ENCODE assay signal across 26 cellular contexts in the genomic region with DNA sequence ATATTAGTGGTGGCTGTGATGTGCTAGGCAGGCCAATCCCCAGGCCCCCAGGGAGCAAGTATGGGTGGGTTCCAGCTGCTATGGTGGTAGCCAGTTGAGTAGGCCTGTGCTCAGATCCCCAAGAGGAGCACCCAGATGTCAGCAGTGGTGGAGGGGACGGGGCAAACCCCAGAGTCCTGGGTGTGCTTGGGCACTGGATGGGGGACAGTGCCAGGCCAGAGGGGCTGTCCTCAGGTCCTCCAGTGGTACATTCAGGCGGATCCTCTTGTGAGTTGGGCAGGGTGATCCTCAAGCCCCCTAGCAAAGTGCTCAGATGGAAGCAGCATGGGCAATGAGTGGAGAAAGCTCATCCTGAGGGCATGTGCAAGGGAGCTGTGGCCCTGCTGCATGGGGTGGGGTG. TPM values are rescaled to one million over a fixed set of nuclear protein-coding genes. Genes with fewer than 3 reads are reported as not detected.
"Had no signal": no experiment of that assay in that cellular context is flagged by ENCODE, and none has a peak within 500 bp of the region (broad histone marks: within the 10 kb centered on the region; RNA-seq: fewer than 3 reads in every experiment).

No MANE protein-coding gene starts in this region.

- H3K27ac Mint-ChIP-seq: dendritic cell treated with granulocyte-macrophage colony-stimulating factor and Interleukin-4, amounts not matched to agents 40 ng/mL and 50 ng/mL, for 4 days; effector memory CD8-positive, alpha-beta T cell; endodermal cell; mesothelial cell of epicardium; naive B cell had no signal

- H3K4me3 Mint-ChIP-seq: dendritic cell treated with granulocyte-macrophage colony-stimulating factor and Interleukin-4, amounts not matched to agents 40 ng/mL and 50 ng/mL, for 4 days; effector memory CD8-positive, alpha-beta T cell; endodermal cell; mesothelial cell of epicardium; naive B cell had no signal

- H3K4me1 Mint-ChIP-seq: naive B cell had no signal

- DNase-seq: colonic mucosa; cortex of kidney; effector CD8-positive, alpha-beta T cell; effector memory CD8-positive, alpha-beta T cell; endodermal cell; erythroblast; esophagus squamous epithelium; foreskin fibroblast; foreskin melanocyte; gastrocnemius medialis; glutamatergic neuron; head of caudate nucleus; heart right ventricle; hippocampal formation; left cardiac atrium; left lung; left ventricle myocardium superior; lower lobe of right lung; mesenchymal stem cell; mucosa of descending colon; naive B cell had no signal

- ATAC-seq: effector memory CD8-positive, alpha-beta T cell; esophagus mucosa; gastrocnemius medialis; heart right ventricle; left cardiac atrium; left lung; left ventricle myocardium superior; lower lobe of right lung; mucosa of descending colon had no signal

RNA-seq across cellular contexts. Expression of a gene that starts 26.0 kb away (rescaled TPM):
- total RNA-seq: dermis microvascular lymphatic vessel endothelial cell, lung microvascular endothelial cell had no signal
